Comparison of ENCODE assay signal across 1 cellular context in genomic region chr14:24366664-24367505, GRCh38.
TF ChIP-seq lines count a peak whose summit lies in the region.

No MANE protein-coding gene starts in this region.

TF ChIP-seq in K562, 482 proteins besides CTCF, POLR2A, EP300 and RAD21 (continued from another document and continues in another):
- TF ChIP-seq BCLAF1 (IDR thresholded peaks at IDR 0.05; ENCODE audit: borderline replicate concordance in 1 of 2, control insufficient read depth in 1 of 2, low read depth in 2 of 2, low read length in 1 of 2), result no peak
- peak; percentile 35 for TF ChIP-seq KDM5B (IDR thresholded peaks at IDR 0.05; ENCODE audit: insufficient replicate concordance, low read depth, low read length)
- no peak for TF ChIP-seq PCBP2 (IDR thresholded peaks at IDR 0.05; ENCODE audit: low read depth, low read length, poor library complexity, severe bottlenecking)
- no peak for TF ChIP-seq MIER1 (IDR thresholded peaks at IDR 0.05; ENCODE audit: low read depth)
- TF ChIP-seq MEF2D (tag; conservative IDR thresholded peaks at IDR 0.05; ENCODE audit: low read depth), result no peak
- TF ChIP-seq ILK (tag; IDR thresholded peaks at IDR 0.05; ENCODE audit: borderline replicate concordance, low read depth), result no peak
- TF ChIP-seq ATF7 (IDR thresholded peaks at IDR 0.05), result no peak
- peak; percentile 89 for TF ChIP-seq TOE1 (IDR thresholded peaks at IDR 0.05; ENCODE audit: borderline replicate concordance)
- TF ChIP-seq TOE1 (CRISPR knock-in tag; IDR thresholded peaks at IDR 0.05; ENCODE audit: borderline replicate concordance, low read depth), result no peak
- TF ChIP-seq SOX6 (IDR thresholded peaks at IDR 0.05), result no peak
- no peak for TF ChIP-seq POU5F1 (IDR thresholded peaks at IDR 0.05; ENCODE audit: borderline replicate concordance, low read depth, low read length, partially characterized antibody)
- no peak for TF ChIP-seq ZNF778 (CRISPR knock-in tag; IDR thresholded peaks at IDR 0.05)
- peak; percentile 44; the same call in 1 of the 2 replicates for TF ChIP-seq CBFA2T3 (IDR thresholded peaks at IDR 0.05)
- TF ChIP-seq GTF3C2 (IDR thresholded peaks at IDR 0.05; ENCODE audit: borderline replicate concordance, extremely low read depth, insufficient read length), result no peak
- TF ChIP-seq BRD4 (IDR thresholded peaks at IDR 0.05), result no peak
- TF ChIP-seq ZNF318 (IDR thresholded peaks at IDR 0.05; ENCODE audit: borderline replicate concordance in 1 of 2, low read depth in 1 of 2), result no peak
- no peak for TF ChIP-seq STAT5B (CRISPR knock-in tag; IDR thresholded peaks at IDR 0.05)
- TF ChIP-seq ZNF740 (CRISPR knock-in tag; IDR thresholded peaks at IDR 0.05), result peak; percentile 49; the same call in 1 of the 2 replicates
- peak in 1 of 2 experiments; percentile 64; a peak in 2 of 4 replicates for TF ChIP-seq ZNF740 (tag; IDR thresholded peaks at IDR 0.05)
- no peak for TF ChIP-seq ZNF655 (CRISPR knock-in tag; IDR thresholded peaks at IDR 0.05)
- TF ChIP-seq SIN3A (IDR thresholded peaks at IDR 0.05; ENCODE audit: borderline replicate concordance in 2 of 2, control insufficient read depth in 1 of 2, low read depth in 2 of 2, low read length in 2 of 2), result no peak
- TF ChIP-seq CTBP1 (IDR thresholded peaks at IDR 0.05; ENCODE audit: borderline replicate concordance), result peak; percentile 31; the same call in 1 of the 2 replicates
- TF ChIP-seq HMGN3 (IDR thresholded peaks at IDR 0.05; ENCODE audit: borderline replicate concordance, extremely low read depth, insufficient read length, low read depth, low read length), result no peak
- TF ChIP-seq HDAC2 (IDR thresholded peaks at IDR 0.05), result 0 out of 2 replicates have a peak, but pooled peaks have one; percentile 14
- no peak for TF ChIP-seq CREB5 (CRISPR knock-in tag; IDR thresholded peaks at IDR 0.05)
- no peak for TF ChIP-seq HINFP (tag; conservative IDR thresholded peaks at IDR 0.05; ENCODE audit: low read depth)
- TF ChIP-seq NR3C1 (CRISPR knock-in tag; IDR thresholded peaks at IDR 0.05), result no peak
- TF ChIP-seq TBP (optimal IDR thresholded peaks at IDR 0.05; ENCODE audit: low read depth, low read length), result peak; percentile 15
- no peak for TF ChIP-seq PBX2 (CRISPR knock-in tag; IDR thresholded peaks at IDR 0.05; ENCODE audit: low read depth)
- TF ChIP-seq PBX2 (tag; conservative IDR thresholded peaks at IDR 0.05; ENCODE audit: low read depth), result no peak
- no peak for TF ChIP-seq ZBTB8A (IDR thresholded peaks at IDR 0.05; ENCODE audit: partially characterized antibody)
- no peak for TF ChIP-seq MEF2A (IDR thresholded peaks at IDR 0.05; ENCODE audit: control insufficient read depth, low read depth, low read length)
- peak; percentile 21 for TF ChIP-seq NEUROD1 (IDR thresholded peaks at IDR 0.05; ENCODE audit: borderline replicate concordance, low read depth, low read length, partially characterized antibody)
